Comparison of ENCODE assay signal across 21 cellular contexts in genomic region chr3:177013681-177014280, GRCh38.
DNase-seq lines count a peak whose midpoint lies in the region; ATAC-seq and TF ChIP-seq lines count a peak whose summit lies in the region.
"Had no signal": no experiment of that assay in that cellular context is flagged by ENCODE, and none has a peak within 500 bp of the region (broad histone marks: within the 10 kb centered on the region; RNA-seq: fewer than 3 reads in every experiment).

No MANE protein-coding gene starts in this region.

- no peak overlapping the region for H2AFZ ChIP-seq in GM23338
- H2AFZ ChIP-seq in OCI-LY7 (ENCODE audit: low read length): no peak overlapping the region

- no peak for TF ChIP-seq POLR2A in stomach (IDR thresholded peaks at IDR 0.05)

- H3K27ac Mint-ChIP-seq in GM23338 (no peak overlapping the region), endodermal cell (peak overlapping the region; percentile 27)
- H3K27ac Mint-ChIP-seq: T-helper 1 cell treated with Interleukin-12 subunit alpha and Interleukin-12 subunit beta and Interleukin-4 antibody, amounts not matched to agents 30 μg/mL and 1 μg/mL, for 36 hours had no signal

- DNase-seq in GM23338 (ENCODE audit: low spot score) (peak; percentile 54), OCI-LY7 (ENCODE audit: low spot score) (peak; percentile 63), endodermal cell (peak; percentile 47), renal cortical epithelial cell (ENCODE audit: low read depth) (peak; percentile 14), psoas muscle (no peak), stomach (no peak)
- DNase-seq: ACHN, DMS79 treated with DMSO at 0.1 percent for 48 hours, GF-D8, Karpas-422, NCI-H1048, NCI-H1436, NCI-H1930, NCI-H774, SIG-M5 had no signal

- H3K36me3 ChIP-seq in GM23338 (ENCODE audit: insufficient read depth): no peaks in the 10 kb centered on the region
- H3K36me3 ChIP-seq in OCI-LY7 (ENCODE audit: insufficient read depth, low read length): peaks cover 6% of the 10 kb centered on the region
- peaks cover 64% of the 10 kb centered on the region for H3K36me3 ChIP-seq in endodermal cell (ENCODE audit: control insufficient read depth, insufficient read depth, low read length)
- H3K36me3 ChIP-seq in psoas muscle (ENCODE audit: insufficient read depth in 1 of 2, low read depth in 1 of 2): peaks cover 0 to 7% of the 10 kb centered on the region in 2 donors
- peaks cover 0 to 10% (median 7%) of the 10 kb centered on the region in 4 donors for H3K36me3 ChIP-seq in stomach

- H3K4me3 ChIP-seq in GM23338: no peak overlapping the region
- H3K4me3 ChIP-seq in OCI-LY7 (ENCODE audit: low read depth, low read length, poor library complexity, severe bottlenecking): no peak overlapping the region
- H3K4me3 ChIP-seq in endodermal cell (ENCODE audit: low read length): no peak overlapping the region
- H3K4me3 ChIP-seq in psoas muscle: no peak overlapping the region
- H3K4me3 ChIP-seq in stomach: no peak overlapping the region
- H3K4me3 ChIP-seq: GM12878 had no signal

- H3K27me3 ChIP-seq in GM23338 (ENCODE audit: insufficient read depth) (no peaks in the 10 kb centered on the region), endodermal cell (ENCODE audit: control insufficient read depth, insufficient read depth, low read length, poor library complexity, severe bottlenecking) (no peaks in the 10 kb centered on the region), psoas muscle (ENCODE audit: insufficient read depth in 3 of 3, low read length in 2 of 3) (no peaks in the 10 kb centered on the region), stomach (no peaks in the 10 kb centered on the region)

- no peak overlapping the region for H3K9ac ChIP-seq in endodermal cell (ENCODE audit: extremely low read depth, low read length, poor library complexity, severe bottlenecking)

- H4K20me1 ChIP-seq in GM23338 (replicated peaks; ENCODE audit: insufficient read depth): no peaks in the 10 kb centered on the region
- no peaks in the 10 kb centered on the region for H4K20me1 ChIP-seq in OCI-LY7 (ENCODE audit: insufficient read depth, low read length)

- TF ChIP-seq EP300 in stomach (IDR thresholded peaks at IDR 0.05): no peak

- H3K4me3 Mint-ChIP-seq in GM23338 (no peak overlapping the region; the same call in 2 of the 3 replicates), endodermal cell (no peak overlapping the region)
- H3K4me3 Mint-ChIP-seq: T-helper 1 cell treated with Interleukin-12 subunit alpha and Interleukin-12 subunit beta and Interleukin-4 antibody, amounts not matched to agents 30 μg/mL and 1 μg/mL, for 36 hours had no signal

- ATAC-seq in GM23338 (peak; percentile 19; the same call in 1 of the 3 replicates), psoas muscle (no peak), SK-N-SH treated with all-trans-retinoic acid at 6 μM for 48 hours (no peak), HG03460 (IDR thresholded peaks at IDR 0.05; ENCODE audit: unreplicated experiment) (no peak)
- ATAC-seq: GM12878 had no signal

- no peak overlapping the region for H3K4me2 ChIP-seq in GM23338
- peak overlapping the region; percentile 3; the same call in 1 of the 2 replicates for H3K4me2 ChIP-seq in OCI-LY7 (ENCODE audit: low read length)

- H3K36me3 Mint-ChIP-seq in GM23338 (ENCODE audit: low read depth) (peaks cover 3% of the 10 kb centered on the region; the same call in 2 of the 3 replicates), endodermal cell (ENCODE audit: low read depth) (peaks cover 42% of the 10 kb centered on the region)

- no peaks in the 10 kb centered on the region for H3K79me2 ChIP-seq in GM23338 (replicated peaks; ENCODE audit: insufficient read depth)
- no peaks in the 10 kb centered on the region for H3K79me2 ChIP-seq in OCI-LY7 (ENCODE audit: insufficient read depth, low read depth, low read length)

- WGBS in endodermal cell (ENCODE audit: insufficient coverage in 1 of 2, insufficient read length in 1 of 2), 2 experiments: 83 to 84% methylated on average over 5 to 8 of the region's 8 CpGs
- WGBS in psoas muscle, 3 donors: 80 to 84% (median 83%) methylated on average over 8 of the region's 8 CpGs
- WGBS in stomach, 5 donors: 80 to 89% (median 87%) methylated on average over 8 of the region's 8 CpGs

- intact Hi-C loops in OCI-LY7 (cut with micrococcal nuclease; ENCODE audit: unreplicated experiment) (no loop called here), psoas muscle (cut with DNase I) (no loop called here), stomach (cut with DNase I; ENCODE audit: low total_unique reads) (no loop called here)

- no TSS peak for BruUV-seq in OCI-LY7 (replicated peaks; lab: Mats Ljungman, UMichigan)

- CTCF ChIA-PET in OCI-LY7 (lab: Charles Lee; ENCODE audit: unreplicated experiment): interaction anchor here (0.5 kb wide), 1 partner anchor 196 kb away, joined by 4 read pairs; no protein-coding TSS in a partner anchor

- H3K9me2 ChIP-seq in GM23338 (ENCODE audit: insufficient read depth) (peaks cover 4% of the 10 kb centered on the region; the same call in 1 of the 2 replicates), OCI-LY7 (ENCODE audit: insufficient read depth, low read length) (no peaks in the 10 kb centered on the region)

- H3K4me1 Mint-ChIP-seq in GM23338 (peaks cover 11% of the 10 kb centered on the region), endodermal cell (peaks cover 12% of the 10 kb centered on the region)

- POLR2A ChIA-PET in OCI-LY7 (lab: Charles Lee): interaction anchor here (0.5 to 2.0 kb wide), 8 partner anchors 9 to 814 kb away, joined by 3 to 9 read pairs (median 3); no protein-coding TSS in a partner anchor

- H3K9me3 ChIP-seq in OCI-LY7 (ENCODE audit: low read length): no peaks in the 10 kb centered on the region
- H3K9me3 ChIP-seq in endodermal cell (ENCODE audit: control insufficient read depth, low read length): peaks cover 12% of the 10 kb centered on the region
- no peaks in the 10 kb centered on the region for H3K9me3 ChIP-seq in psoas muscle
- H3K9me3 ChIP-seq in stomach: no peaks in the 10 kb centered on the region

- H3K27ac ChIP-seq in GM23338 (ENCODE audit: low read depth) (no peak overlapping the region), OCI-LY7 (ENCODE audit: low read depth, low read length, poor library complexity, severe bottlenecking) (no peak overlapping the region), endodermal cell (ENCODE audit: low read depth, low read length) (no peak overlapping the region), psoas muscle (no peak overlapping the region), stomach (no peak overlapping the region)
- H3K27ac ChIP-seq: RWPE1 had no signal

- no peak for TF ChIP-seq CTCF in GM23338 (conservative IDR thresholded peaks at IDR 0.05; ENCODE audit: low read depth in 2 of 2)
- TF ChIP-seq CTCF in OCI-LY7 (conservative IDR thresholded peaks at IDR 0.05; ENCODE audit: low read length): no peak
- TF ChIP-seq CTCF in endodermal cell (conservative IDR thresholded peaks at IDR 0.05): no peak
- no peak for TF ChIP-seq CTCF in psoas muscle (IDR thresholded peaks at IDR 0.05)
- no peak for TF ChIP-seq CTCF in stomach (IDR thresholded peaks at IDR 0.05)

- H3K27me3 Mint-ChIP-seq in GM23338 (ENCODE audit: insufficient read depth, low read depth, poor library complexity) (peaks cover 4% of the 10 kb centered on the region), endodermal cell (ENCODE audit: insufficient read depth) (no peaks in the 10 kb centered on the region)
- H3K27me3 Mint-ChIP-seq: IgD-negative memory B cell had no signal

- H3K4me1 ChIP-seq in GM23338 (ENCODE audit: insufficient read depth) (peaks cover 4% of the 10 kb centered on the region; the same call in 1 of the 2 replicates), OCI-LY7 (ENCODE audit: insufficient read depth, low read length, poor library complexity, severe bottlenecking) (peaks cover 13% of the 10 kb centered on the region), endodermal cell (ENCODE audit: control insufficient read depth, insufficient read depth, low read length) (no peaks in the 10 kb centered on the region), psoas muscle (no peaks in the 10 kb centered on the region), stomach (no peaks in the 10 kb centered on the region)

- H3F3A ChIP-seq in GM23338 (replicated peaks; ENCODE audit: low read depth): no peaks in the 10 kb centered on the region

- no peaks in the 10 kb centered on the region; the same call in 2 of the 3 replicates for H3K9me3 Mint-ChIP-seq in GM23338
- H3K9me3 Mint-ChIP-seq in endodermal cell: no peaks in the 10 kb centered on the region
- H3K9me3 Mint-ChIP-seq: IgD-negative memory B cell; T-helper 1 cell treated with Interleukin-12 subunit alpha and Interleukin-12 subunit beta and Interleukin-4 antibody, amounts not matched to agents 30 μg/mL and 1 μg/mL, for 36 hours had no signal

TF ChIP-seq in GM23338, 12 proteins besides CTCF, POLR2A, EP300 and RAD21:
- no peak for TF ChIP-seq ZNF331 (CRISPR knock-in tag; IDR thresholded peaks at IDR 0.05; ENCODE audit: low read depth)
- TF ChIP-seq CREB1 (CRISPR knock-in tag; IDR thresholded peaks at IDR 0.05; ENCODE audit: low read depth): no peak
- TF ChIP-seq NANOG (IDR thresholded peaks at IDR 0.05; ENCODE audit: borderline replicate concordance): 0 out of 2 replicates have a peak, but pooled peaks have one; percentile 3

TF ChIP-seq in SK-N-SH treated with all-trans-retinoic acid at 6 μM for 48 hours, 23 proteins besides CTCF, POLR2A, EP300 and RAD21 (continues in another document):
- TF ChIP-seq POU6F1 (CRISPR knock-in tag; IDR thresholded peaks at IDR 0.05; ENCODE audit: borderline replicate concordance, low read depth): no peak
- TF ChIP-seq SNAI2 (CRISPR knock-in tag; IDR thresholded peaks at IDR 0.05): no peak

Comparison
In these comparisons a context has a peak if more than half of its experiments do, and no peak if none do; other contexts are left out.
1. DNase-seq: peak in GM23338 (single experiment), OCI-LY7 (single experiment), endodermal cell (single experiment) and renal cortical epithelial cell (single experiment); none in psoas muscle (0 of 2) and stomach (single experiment).